In genomic region chr15:101108791-101109190, GRCh38 we compare ENCODE assay signal across 19 cellular contexts.
"Had no signal": no experiment of that assay in that cellular context is flagged by ENCODE, and none has a peak within 500 bp of the region (broad histone marks: within the 10 kb centered on the region; RNA-seq: fewer than 3 reads in every experiment).

No MANE protein-coding gene starts in this region.

- H3K36me3 ChIP-seq: lower lobe of right lung, neutrophil, pancreas, stomach, tibial artery, upper lobe of left lung had no signal

- H3K36me3 Mint-ChIP-seq: stimulated activated effector memory CD8-positive, alpha-beta T cell treated with anti-CD3 and anti-CD28 coated beads, Interleukin-12 subunit alpha, Interleukin-12 subunit beta, amount 100 ng/mL, for 72 hours had no signal

- H3K27ac ChIP-seq: lower lobe of right lung, neutrophil, pancreas, stomach, tibial artery, upper lobe of left lung had no signal

- H3K27me3 ChIP-seq: neutrophil, pancreas, stomach, tibial artery, upper lobe of left lung had no signal

- H3K9me3 ChIP-seq: lower lobe of right lung, neutrophil, pancreas, stomach, tibial artery, upper lobe of left lung had no signal

- DNase-seq: caudate nucleus; cerebellar nuclear complex; cortex of kidney; effector CD4-positive, alpha-beta T cell; head of caudate nucleus; left ventricle myocardium superior; lower lobe of right lung; retina; stimulated activated CD4-positive, alpha-beta T cell treated with anti-CD3 and anti-CD28 coated beads, Interleukin-2, amount 100 ng/mL, for 24 hours; stimulated activated CD4-positive, alpha-beta T cell treated with anti-CD3 and anti-CD28 coated beads, Interleukin-4, amount 100 ng/mL, for 24 hours; stimulated activated naive CD4-positive, alpha-beta T cell treated with Interleukin-2 at 50 U/mL for 16 hours; stomach; tibial artery; upper lobe of left lung had no signal

- H3K4me3 Mint-ChIP-seq: nephron; stimulated activated effector memory CD8-positive, alpha-beta T cell treated with anti-CD3 and anti-CD28 coated beads, Interleukin-12 subunit alpha, Interleukin-12 subunit beta, amount 100 ng/mL, for 72 hours had no signal

- H3K4me3 ChIP-seq: lower lobe of right lung, pancreas, stomach, tibial artery, upper lobe of left lung had no signal

- H3K4me1 ChIP-seq: lower lobe of right lung, pancreas, tibial artery, upper lobe of left lung had no signal

- ATAC-seq: left ventricle myocardium superior; lower lobe of right lung; pancreas; sciatic nerve; stimulated activated effector memory CD8-positive, alpha-beta T cell treated with anti-CD3 and anti-CD28 coated beads, Interleukin-12 subunit alpha, Interleukin-12 subunit beta, amount 100 ng/mL, for 72 hours had no signal

- H3K27ac Mint-ChIP-seq: stimulated activated effector memory CD8-positive, alpha-beta T cell treated with anti-CD3 and anti-CD28 coated beads, Interleukin-12 subunit alpha, Interleukin-12 subunit beta, amount 100 ng/mL, for 72 hours had no signal

- H3K9me3 Mint-ChIP-seq: nephron; stimulated activated effector memory CD8-positive, alpha-beta T cell treated with anti-CD3 and anti-CD28 coated beads, Interleukin-12 subunit alpha, Interleukin-12 subunit beta, amount 100 ng/mL, for 72 hours had no signal
